In the genomic region with DNA sequence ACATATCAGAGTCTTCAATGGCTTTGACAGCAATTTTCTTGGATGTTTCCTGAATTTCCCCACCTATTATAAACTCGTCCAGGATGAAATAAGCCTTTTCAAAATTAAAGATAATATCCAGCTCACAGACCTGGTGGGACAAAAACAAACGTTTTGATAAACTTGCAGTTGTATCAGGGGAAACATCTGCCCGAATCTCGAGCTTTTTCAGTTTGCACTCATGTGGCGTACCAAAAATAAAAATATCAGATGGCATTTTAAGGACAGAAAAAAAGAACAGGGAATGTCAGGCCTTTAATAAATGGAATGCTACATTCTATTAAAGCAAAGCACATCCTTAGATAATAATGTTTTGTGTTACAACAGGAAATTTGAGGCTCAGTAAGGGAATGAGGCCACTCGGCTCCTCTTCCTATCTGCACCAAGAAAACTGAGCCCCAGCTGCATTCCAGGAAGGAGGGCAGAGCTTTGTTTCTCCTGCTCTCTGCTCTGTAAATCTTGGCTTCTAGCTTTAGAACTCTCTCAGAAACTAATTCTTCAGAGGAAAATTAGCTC, we compare ENCODE assay signal across 18 cellular contexts.
"Had no signal": no experiment of that assay in that cellular context is flagged by ENCODE, and none has a peak within 500 bp of the region (broad histone marks: within the 10 kb centered on the region; RNA-seq: fewer than 3 reads in every experiment).

No MANE protein-coding gene starts in this region.

- H3K9me3 ChIP-seq: esophagus muscularis mucosa, spleen, suprapubic skin, tibial nerve had no signal

- H3K27me3 ChIP-seq: esophagus muscularis mucosa, foreskin keratinocyte, spleen, suprapubic skin, tibial nerve had no signal

- H3K9me3 Mint-ChIP-seq: activated naive CD4-positive, alpha-beta T cell treated with anti-CD3 and anti-CD28 coated beads, Interleukin-2, amount 50 U/mL, for 72 hours had no signal

- H3K4me3 ChIP-seq: coronary artery, esophagus muscularis mucosa, spleen, suprapubic skin, tibial nerve had no signal

- H3K27ac Mint-ChIP-seq: activated CD4-positive, alpha-beta T cell treated with anti-CD3 and anti-CD28 coated beads for 36 hours; activated CD8-positive, alpha-beta T cell treated with anti-CD3 and anti-CD28 coated beads, Interleukin-2, amount 10 ng/mL, durations not matched to agents 7 days and 5 days; activated naive CD4-positive, alpha-beta T cell treated with anti-CD3 and anti-CD28 coated beads, Interleukin-2, amount 50 U/mL, for 72 hours; activated T-cell treated with anti-CD3 and anti-CD28 coated beads, Interleukin-2, amount 50 U/mL, for 72 hours; naive thymus-derived CD8-positive, alpha-beta T cell had no signal

- H3K4me3 Mint-ChIP-seq: activated CD4-positive, alpha-beta T cell treated with anti-CD3 and anti-CD28 coated beads for 36 hours; activated CD8-positive, alpha-beta T cell treated with anti-CD3 and anti-CD28 coated beads, Interleukin-2, amount 10 ng/mL, durations not matched to agents 7 days and 5 days; activated T-cell treated with anti-CD3 and anti-CD28 coated beads, Interleukin-2, amount 50 U/mL, for 72 hours; naive thymus-derived CD8-positive, alpha-beta T cell had no signal

- H3K27me3 Mint-ChIP-seq: activated CD4-positive, alpha-beta T cell treated with anti-CD3 and anti-CD28 coated beads for 36 hours; naive thymus-derived CD8-positive, alpha-beta T cell had no signal

- DNase-seq: activated CD4-positive, alpha-beta T cell treated with anti-CD3 and anti-CD28 coated beads for 36 hours; activated CD4-positive, CD25-positive, alpha-beta regulatory T cell; activated CD8-positive, alpha-beta T cell treated with anti-CD3 and anti-CD28 coated beads, Interleukin-2, amount 10 ng/mL, durations not matched to agents 7 days and 5 days; activated naive CD4-positive, alpha-beta T cell; activated T-cell treated with anti-CD3 and anti-CD28 coated beads for 4 hours; activated T-cell treated with anti-CD3 and anti-CD28 coated beads, Interleukin-2, amount 50 U/mL, for 72 hours; foreskin keratinocyte; left ventricle myocardium superior; naive thymus-derived CD8-positive, alpha-beta T cell; posterior cingulate gyrus; right cardiac atrium; spleen; stimulated activated naive CD4-positive, alpha-beta T cell had no signal

- H3K27ac ChIP-seq: esophagus muscularis mucosa, foreskin keratinocyte, spleen, suprapubic skin, tibial nerve had no signal

- H3K36me3 ChIP-seq: esophagus muscularis mucosa, suprapubic skin, tibial nerve had no signal

- H3K4me1 ChIP-seq: esophagus muscularis mucosa, tibial nerve had no signal
